Comparison of ENCODE assay signal across 1 cellular context in genomic region chr12:77782034-77782433, GRCh38.
TF ChIP-seq lines count a peak whose summit lies in the region.

No MANE protein-coding gene starts in this region.

TF ChIP-seq in WTC11, 78 proteins besides CTCF, POLR2A, EP300 and RAD21 (continued from another document):
- TF ChIP-seq ARID4B (CRISPR knock-in tag; IDR thresholded peaks at IDR 0.05; ENCODE audit: borderline replicate concordance) (no peak), JUN (CRISPR knock-in tag; IDR thresholded peaks at IDR 0.05) (no peak), NR1H2 (CRISPR knock-in tag; IDR thresholded peaks at IDR 0.05) (no peak), ZBTB21 (CRISPR knock-in tag; IDR thresholded peaks at IDR 0.05; ENCODE audit: borderline replicate concordance) (no peak), FOXP1 (CRISPR knock-in tag; IDR thresholded peaks at IDR 0.05; ENCODE audit: borderline replicate concordance) (no peak), ZBTB43 (CRISPR knock-in tag; IDR thresholded peaks at IDR 0.05) (no peak), GRHL2 (CRISPR knock-in tag; IDR thresholded peaks at IDR 0.05; ENCODE audit: insufficient replicate concordance, severe bottlenecking) (no peak), MLX (CRISPR knock-in tag; IDR thresholded peaks at IDR 0.05) (no peak)
TF ChIP-seq in WTC11: peak in this region for 0.
